Comparison of ENCODE assay signal across 8 cellular contexts in the genomic region with DNA sequence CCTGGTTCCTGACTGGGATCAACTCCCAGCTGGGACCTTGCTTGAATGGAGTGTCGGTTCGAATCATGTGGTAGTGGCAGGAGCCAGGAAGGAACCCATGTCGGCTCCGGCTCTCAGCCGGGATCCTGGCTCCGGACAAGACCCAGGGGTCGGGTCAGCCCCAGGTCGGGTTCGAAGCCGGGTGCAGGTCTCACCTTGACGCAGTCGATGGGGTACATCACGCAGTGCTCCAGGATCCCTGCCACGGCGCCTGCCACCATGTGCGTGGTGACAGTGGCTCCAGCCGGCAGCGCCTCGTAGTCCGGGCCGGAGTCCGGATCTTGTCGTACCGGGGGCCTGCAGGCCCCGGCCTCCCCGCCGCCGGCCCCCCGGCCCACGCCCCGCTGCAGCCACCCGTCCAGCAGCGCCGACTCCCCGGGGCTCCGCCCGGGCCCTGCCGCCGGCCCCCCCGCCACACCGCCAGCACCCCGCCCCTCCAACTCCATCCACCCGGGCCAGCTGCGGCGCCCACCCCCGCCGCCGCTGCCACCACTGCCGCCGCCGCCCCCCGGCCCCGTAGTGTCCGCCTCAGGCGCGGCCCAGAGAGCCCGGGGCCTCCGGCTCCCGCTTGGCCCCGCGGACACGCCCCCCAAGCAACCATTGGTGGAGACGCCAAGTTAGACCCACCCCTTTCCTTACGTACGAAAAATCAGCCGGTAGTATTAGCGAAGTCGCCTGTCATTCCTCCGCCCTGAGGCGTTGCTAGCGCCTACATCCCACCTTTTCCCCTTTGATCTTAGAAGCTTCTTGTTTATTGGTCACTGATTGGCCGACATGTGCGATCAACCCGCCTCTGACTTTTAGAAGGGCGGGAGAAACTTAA. TPM values are rescaled to one million over a fixed set of nuclear protein-coding genes. Genes with fewer than 3 reads are reported as not detected.
DNase-seq lines count a peak whose midpoint lies in the region; TF ChIP-seq lines count a peak whose summit lies in the region.

SLC25A28 (minus strand) TSS at position 589 of the 862 bp plus-strand sequence; CDS start at position 485, 104 bp downstream.

- H3K23me2 ChIP-seq in H9 (ENCODE audit: insufficient read length, low read depth, low read length, poor library complexity, severe bottlenecking): peaks cover 21% of the 10 kb centered on the region

- no peak within 1 kb of the TSS for H2AFZ ChIP-seq in H9 (ENCODE audit: low read length)
- peak within 1 kb of the TSS; percentile 78 for H2AFZ ChIP-seq in osteoblast (ENCODE audit: low read length)

- peaks cover 4% of the 10 kb centered on the region for H3K79me1 ChIP-seq in H9 (ENCODE audit: insufficient read depth, low read depth, low read length, poor library complexity, severe bottlenecking)

- no peak within 1 kb of the TSS for H2BK5ac ChIP-seq in H9 (ENCODE audit: insufficient read length, low read length)

- TF ChIP-seq CTCF in H9 (conservative IDR thresholded peaks at IDR 0.05): no peak
- no peak for TF ChIP-seq CTCF in osteoblast (IDR thresholded peaks at IDR 0.05; ENCODE audit: extremely low read depth, low read depth, low read length)

- peak; percentile 99 for DNase-seq in DMS 273 (lab: John Stamatoyannopoulos, UW; ENCODE audit: unreplicated experiment)
- DNase-seq in H9: peak; percentile 99
- peak; percentile 100 for DNase-seq in MV-4-11 (lab: John Stamatoyannopoulos, UW)
- peak; percentile 100 for DNase-seq in SKM-1 (lab: John Stamatoyannopoulos, UW; ENCODE audit: unreplicated experiment)
- peak; percentile 87 for DNase-seq in activated naive CD8-positive, alpha-beta T cell treated with anti-CD3 and anti-CD28 coated beads, Interleukin-2, amount 50 U/mL, for 16 hours (ENCODE audit: low read depth, low spot score)
- peak; percentile 10 to 99 (median 96) for DNase-seq in head of caudate nucleus
- DNase-seq in osteoblast (ENCODE audit: insufficient read length, low spot score, missing footprints): peak; percentile 98

- no peak within 1 kb of the TSS for H4K91ac ChIP-seq in H9 (ENCODE audit: insufficient read length, low read depth, low read length)

- H3K4ac ChIP-seq in H9 (ENCODE audit: low read depth, low read length): no peak within 1 kb of the TSS

- peak within 1 kb of the TSS; percentile 4 for H3K27ac ChIP-seq in H9 (ENCODE audit: insufficient read length, low read depth, low read length)
- peak within 1 kb of the TSS; percentile 97 for H3K27ac ChIP-seq in osteoblast (ENCODE audit: low read depth, low read length)
- peak within 1 kb of the TSS; percentile 95 for H3K27ac ChIP-seq in thymus (ENCODE audit: low read depth)

- H3K79me2 ChIP-seq in H9 (ENCODE audit: insufficient read depth, low read length) (no peaks in the 10 kb centered on the region), osteoblast (ENCODE audit: insufficient read depth, low read length) (peaks cover 49% of the 10 kb centered on the region)

- peak within 1 kb of the TSS; percentile 73 to 93 (median 90) for H3K27ac Mint-ChIP-seq in H9

- peak within 1 kb of the TSS; percentile 92 for H3K4me3 ChIP-seq in osteoblast (ENCODE audit: insufficient read depth, low read length)
- H3K4me3 ChIP-seq in thymus (ENCODE audit: low read length): peak within 1 kb of the TSS; percentile 90

- no peak within 1 kb of the TSS for H4K5ac ChIP-seq in H9 (ENCODE audit: insufficient read length, low read depth, low read length)

- H4K8ac ChIP-seq in H9 (replicated peaks; ENCODE audit: insufficient read length, low read depth, low read length): no peak within 1 kb of the TSS

- H3K36me3 Mint-ChIP-seq in H9 (ENCODE audit: insufficient read depth in 1 of 3, low read depth in 3 of 3): no peaks in the 10 kb centered on the region; a peak in 1 of 7 replicates

- H3K9me3 Mint-ChIP-seq in H9: no peaks in the 10 kb centered on the region

- intact Hi-C loops in head of caudate nucleus (cut with DNase I): loop anchor here (2.0 to 5.0 kb wide), 2 partner anchors 112 to 189 kb away; partner anchors contain the start of genes COX15, CUTC and GOT1

- H3K14ac ChIP-seq in H9 (ENCODE audit: insufficient read depth, low read length): peak within 1 kb of the TSS; percentile 59

- H3K4me1 Mint-ChIP-seq in H9: peaks cover 25 to 26% of the 10 kb centered on the region in 2 experiments

- H3K36me3 ChIP-seq in osteoblast (ENCODE audit: insufficient read depth, low read length) (no peaks in the 10 kb centered on the region), thymus (ENCODE audit: control insufficient read depth, insufficient read depth) (no peaks in the 10 kb centered on the region)

- H3K18ac ChIP-seq in H9 (ENCODE audit: insufficient read length, low read depth, low read length): peak within 1 kb of the TSS; percentile 55

- no peaks in the 10 kb centered on the region for H4K20me1 ChIP-seq in H9 (ENCODE audit: control insufficient read depth, insufficient read depth, insufficient read length)
- peaks cover 24% of the 10 kb centered on the region for H4K20me1 ChIP-seq in osteoblast (ENCODE audit: insufficient read depth, low read length)

- H3T11ph ChIP-seq in H9 (ENCODE audit: low read length): no peak within 1 kb of the TSS

- peaks cover 5% of the 10 kb centered on the region; the same call in 1 of the 2 replicates for H3K4me1 ChIP-seq in H9 (ENCODE audit: insufficient read depth, low read length)
- peaks cover 28% of the 10 kb centered on the region for H3K4me1 ChIP-seq in osteoblast (ENCODE audit: insufficient read depth, low read length)
- peaks cover 8% of the 10 kb centered on the region for H3K4me1 ChIP-seq in thymus (ENCODE audit: control insufficient read depth, insufficient read depth, low read length)

- peak within 1 kb of the TSS; percentile 96 for H3K4me2 ChIP-seq in H9 (ENCODE audit: insufficient read depth, insufficient read length, low read length)
- peak within 1 kb of the TSS; percentile 98 for H3K4me2 ChIP-seq in osteoblast (ENCODE audit: insufficient read depth, low read length)

- H3K23ac ChIP-seq in H9 (ENCODE audit: insufficient read length, low read depth, low read length): no peak within 1 kb of the TSS

- peaks cover 13% of the 10 kb centered on the region for H3K27me3 Mint-ChIP-seq in H9 (ENCODE audit: low read depth)

- H3K9me3 ChIP-seq in H9 (ENCODE audit: control insufficient read depth, low read depth, low read length): no peaks in the 10 kb centered on the region
- no peaks in the 10 kb centered on the region for H3K9me3 ChIP-seq in osteoblast (ENCODE audit: low read depth, low read length)
- no peaks in the 10 kb centered on the region for H3K9me3 ChIP-seq in thymus (ENCODE audit: control insufficient read depth)

- no peak within 1 kb of the TSS for H2BK15ac ChIP-seq in H9 (ENCODE audit: low read depth, low read length)

- peak within 1 kb of the TSS; percentile 80 to 86 for H3K4me3 Mint-ChIP-seq in H9

- H2BK12ac ChIP-seq in H9 (ENCODE audit: insufficient read length, low read depth, low read length): no peak within 1 kb of the TSS

- H2BK20ac ChIP-seq in H9 (ENCODE audit: low read depth, low read length, poor library complexity, severe bottlenecking): no peak within 1 kb of the TSS

- H2AK5ac ChIP-seq in H9 (ENCODE audit: insufficient read length, low read length): no peak within 1 kb of the TSS

- H2BK120ac ChIP-seq in H9 (ENCODE audit: low read depth, low read length, poor library complexity, severe bottlenecking): no peak within 1 kb of the TSS

- no CpG with 5 or more reads among the region's 75 CpGs for WGBS in H9 (ENCODE audit: extremely low coverage, insufficient read length, low lambda C conversion rate)
- WGBS in thymus: under 1% methylated on average over 75 of the region's 75 CpGs

- peak within 1 kb of the TSS; percentile 78 for H3K9ac ChIP-seq in H9 (ENCODE audit: extremely low read depth, insufficient read length, low read length)

- no peak within 1 kb of the TSS for H3K56ac ChIP-seq in H9 (ENCODE audit: insufficient read length, low read depth, low read length)

- H3K27me3 ChIP-seq in H9 (ENCODE audit: insufficient read depth, low read length) (no peaks in the 10 kb centered on the region), osteoblast (ENCODE audit: insufficient read depth, low read length) (no peaks in the 10 kb centered on the region), thymus (ENCODE audit: control insufficient read depth, insufficient read depth) (no peaks in the 10 kb centered on the region)

RNA-seq across cellular contexts. Expression of gene SLC25A28, which starts in this region (rescaled TPM):
- total RNA-seq in H9 (2021) (19.6 and 22.2 TPM in 2 replicates), osteoblast (16.2 and 16.3 TPM in 2 replicates)
- 173 TPM for polyA plus RNA-seq in thymus

Comparison
In these comparisons a context has a peak if more than half of its experiments do, and no peak if none do; other contexts are left out.
1. Peak in every context shown above with its lines: DNase-seq, H3K4me3 ChIP-seq and H3K27ac ChIP-seq.
2. H3K27ac ChIP-seq: peak in every context shown above with its lines; median percentile 97 in osteoblast; 95 in thymus; 4 in H9.